35 cellular contexts compared by ENCODE assay signal in the genomic region with DNA sequence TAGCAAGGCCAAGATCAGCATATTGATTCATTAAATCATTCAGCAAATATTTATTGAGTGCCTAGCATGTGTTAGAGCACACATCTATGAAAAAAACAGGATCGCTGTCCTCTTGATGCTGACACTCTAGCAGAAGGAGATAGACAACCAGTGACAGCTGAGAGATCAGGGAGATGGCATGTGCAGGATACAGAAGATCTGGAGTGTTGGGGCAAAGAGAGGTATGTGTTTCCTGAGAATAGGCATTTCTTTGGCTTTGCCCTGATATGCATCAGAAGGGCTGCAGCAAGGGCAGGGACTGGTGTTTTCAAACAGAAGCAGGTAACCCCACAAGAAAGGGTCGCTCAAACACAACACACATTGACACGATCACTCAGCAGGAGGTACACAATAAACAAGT.
"Had no signal": no experiment of that assay in that cellular context is flagged by ENCODE, and none has a peak within 500 bp of the region (broad histone marks: within the 10 kb centered on the region; RNA-seq: fewer than 3 reads in every experiment).

No MANE protein-coding gene starts in this region.

- H3K9ac ChIP-seq: KMS-11 had no signal

- H3K36me3 ChIP-seq: MG63 had no signal

- H3K9me3 ChIP-seq: MG63 had no signal

- H3K27me3 ChIP-seq: MG63 had no signal

- H3K27ac ChIP-seq: KMS-11 had no signal

- H3K4me2 ChIP-seq: KMS-11 had no signal

- DNase-seq: Karpas-422, Kasumi-1, KG1, MG63, MM.1S, MV-4-11, NCI-H1048, NCI-H1092, NCI-H1092 treated with DMSO at 0.1 percent for 48 hours, NCI-H1105, NCI-H1105 treated with DMSO at 0.1 percent for 48 hours, NCI-H1417, NCI-H1417 treated with DMSO at 0.1 percent for 48 hours, NCI-H1436, NCI-H1436 treated with DMSO at 0.1 percent for 48 hours, NCI-H146, NCI-H1694, NCI-H1694 treated with DMSO at 0.1 percent for 48 hours, NCI-H187, NCI-H187 treated with DMSO at 0.1 percent for 48 hours, NCI-H1930, NCI-H2029, NCI-H2029 treated with DMSO at 0.1 percent for 48 hours, NCI-H2081, NCI-H2081 treated with DMSO at 0.1 percent for 48 hours, NCI-H2107, NCI-H2171, NCI-H2171 treated with DMSO at 0.1 percent for 48 hours, NCI-H2227 treated with DMSO at 0.1 percent for 48 hours, NCI-H226, NCI-H345, NCI-H446, NCI-H510A, NCI-H510A treated with DMSO at 0.1 percent for 48 hours had no signal

- H3K4me3 ChIP-seq: MG63 had no signal
